Comparison of ENCODE assay signal across 16 cellular contexts in genomic region chr7:96418600-96418999, GRCh38.
DNase-seq lines count a peak whose midpoint lies in the region; ATAC-seq, FAIRE-seq and TF ChIP-seq lines count a peak whose summit lies in the region.
"Had no signal": no experiment of that assay in that cellular context is flagged by ENCODE, and none has a peak within 500 bp of the region (broad histone marks: within the 10 kb centered on the region; RNA-seq: fewer than 3 reads in every experiment).

No MANE protein-coding gene starts in this region.

- TF ChIP-seq CTCF in A549 (IDR thresholded peaks at IDR 0.05) = no peak
- no peak for TF ChIP-seq CTCF in K562 (IDR thresholded peaks at IDR 0.05 in 2 of 3, conservative IDR thresholded peaks at IDR 0.05 in 1 of 3; ENCODE audit: insufficient read depth in 2 of 3, low read depth in 1 of 3, low read length in 3 of 3)

- intact Hi-C loops in K562 (cut with micrococcal nuclease) = loop anchor here (10.0 kb wide), 1 partner anchor 1426 kb away; no protein-coding TSS in a partner anchor

- POLR2A ChIA-PET in A549 (lab: Yijun Ruan, JAX) = no interaction called here
- POLR2A ChIA-PET in K562 (lab: Yijun Ruan, JAX) = no interaction called here

- WGBS in A549 (ENCODE audit: missing lambda C conversion rate) = 0% methylated on average over 1 of the region's 1 CpG
- 0% methylated on average over 1 of the region's 1 CpG for WGBS in K562 (ENCODE audit: insufficient coverage, low coverage, missing lambda C conversion rate)

- H3K9me3 ChIP-seq in A549 (no peaks in the 10 kb centered on the region), K562 (replicated peaks; ENCODE audit: control insufficient read depth, insufficient read depth, low read depth, low read length) (no peaks in the 10 kb centered on the region)
- H3K9me3 ChIP-seq: BE2C had no signal

- TF ChIP-seq RAD21 in A549 (conservative IDR thresholded peaks at IDR 0.05 in 1 of 2, IDR thresholded peaks at IDR 0.05 in 1 of 2) (no peak), K562 (CRISPR knock-in tag; conservative IDR thresholded peaks at IDR 0.05 in 1 of 2, IDR thresholded peaks at IDR 0.05 in 1 of 2) (no peak)

- H3K36me3 ChIP-seq in K562 (ENCODE audit: control insufficient read depth, insufficient read depth, low read length) = no peaks in the 10 kb centered on the region
- H3K36me3 ChIP-seq: BE2C had no signal

- FAIRE-seq in A549 (lab: Jason Lieb, UNC) (no peak), K562 (lab: Jason Lieb, UNC) (no peak), H54 (lab: Jason Lieb, UNC) (no peak)
- FAIRE-seq: GM12892, GM19239 had no signal

- H3K79me2 ChIP-seq in K562 (ENCODE audit: control insufficient read depth, insufficient read depth, low read length) = no peaks in the 10 kb centered on the region

- DNase-seq in A549 (ENCODE audit: low read depth in 1 of 2, low spot score in 1 of 2) (no peak), DMS 273 treated with DMSO at 0.1 percent for 48 hours (lab: John Stamatoyannopoulos, UW) (peak; percentile 9), NCI-H2171 (lab: John Stamatoyannopoulos, UW) (peak; percentile 17), K562 (ENCODE audit: extremely low read depth in 1 of 4, low spot score in 3 of 4) (no peak), HPDE6-E6E7 (ENCODE audit: extremely low spot score) (no peak), H54 (ENCODE audit: insufficient read length, low spot score) (no peak)
- DNase-seq in stimulated activated naive CD8-positive, alpha-beta T cell treated with anti-CD3 and anti-CD28 coated beads, Interleukin-15, Interleukin-2, amounts not matched to agents 100 U/mL and 50 U/mL, for 24 hours = no peak
- DNase-seq: BE2C; CD4-positive, alpha-beta memory T cell; DND-41; GDM1; GM23248; H7 had no signal

- H3K27ac ChIP-seq in A549 (no peak overlapping the region), K562 (ENCODE audit: extremely low read depth, low read depth, low read length) (no peak overlapping the region)
- H3K27ac ChIP-seq: C4-2B, GM23248 had no signal

- TF ChIP-seq EP300 in A549 (IDR thresholded peaks at IDR 0.05) = no peak
- no peak for TF ChIP-seq EP300 in K562 (IDR thresholded peaks at IDR 0.05; ENCODE audit: low read length)

- H3K4me3 ChIP-seq in A549 (no peak overlapping the region), K562 (no peak overlapping the region)
- H3K4me3 ChIP-seq: GM23248 had no signal

- H3K4me2 ChIP-seq in A549 (no peak overlapping the region), K562 (ENCODE audit: insufficient read depth, low read length) (no peak overlapping the region)

- no peak overlapping the region for H2AFZ ChIP-seq in K562 (ENCODE audit: low read depth, low read length)
- H2AFZ ChIP-seq: GM23248 had no signal

- no peaks in the 10 kb centered on the region for H3K9me1 ChIP-seq in K562 (ENCODE audit: control insufficient read depth, insufficient read depth, low read length)

- ATAC-seq in A549 (no peak), K562 (no peak)
- no peak for ATAC-seq in stimulated activated naive CD8-positive, alpha-beta T cell treated with anti-CD3 and anti-CD28 coated beads, Interleukin-15, Interleukin-2, amounts not matched to agents 100 U/mL and 50 U/mL, for 24 hours

- BruUV-seq in K562 (replicated peaks; lab: Mats Ljungman, UMichigan) = no TSS peak

- in situ Hi-C loops in K562 (cut with MboI) = no loop called here

- no peak overlapping the region for H3K9ac ChIP-seq in K562 (ENCODE audit: insufficient read depth in 1 of 2, low read depth in 2 of 2, low read length in 2 of 2)
- H3K9ac ChIP-seq: GM23248 had no signal

- no peak for TF ChIP-seq POLR2A in A549 (IDR thresholded peaks at IDR 0.05; ENCODE audit: low read length)
- no peak for TF ChIP-seq POLR2A in K562 (conservative IDR thresholded peaks at IDR 0.05)
- TF ChIP-seq POLR2A in H54 (IDR thresholded peaks at IDR 0.05; ENCODE audit: low read depth, low read length) = no peak

- H3K27me3 ChIP-seq in K562 (ENCODE audit: control insufficient read depth in 2 of 2, insufficient read depth in 2 of 2, low read length in 2 of 2) = no peaks in the 10 kb centered on the region
- H3K27me3 ChIP-seq: BE2C had no signal

- no peaks in the 10 kb centered on the region for H3K4me1 ChIP-seq in A549
- no peaks in the 10 kb centered on the region for H3K4me1 ChIP-seq in K562 (replicated peaks in 1 of 2; ENCODE audit: control insufficient read depth in 2 of 2, insufficient read depth in 2 of 2, low read length in 2 of 2)

- no peaks in the 10 kb centered on the region for H4K20me1 ChIP-seq in K562 (replicated peaks; ENCODE audit: control insufficient read depth, insufficient read depth, low read length)

- CTCF ChIA-PET in A549 (lab: Yijun Ruan, JAX) (no interaction called here), K562 (lab: Yijun Ruan, JAX; ENCODE audit: low intra/inter-chr PET ratio) (no interaction called here)

TF ChIP-seq in A549, 52 proteins besides CTCF, POLR2A, EP300 and RAD21:
- TF ChIP-seq MAFK (IDR thresholded peaks at IDR 0.05; ENCODE audit: partially characterized antibody) = peak; percentile 60
- TF ChIP-seq MYC (IDR thresholded peaks at IDR 0.05; ENCODE audit: borderline replicate concordance, low read length) = no peak
TF ChIP-seq in A549: peak in this region for 1.

TF ChIP-seq in K562, 482 proteins besides CTCF, POLR2A, EP300 and RAD21:
- TF ChIP-seq SRSF9 (IDR thresholded peaks at IDR 0.05; ENCODE audit: borderline replicate concordance, low read depth, low read length) (no peak), ATF1 (CRISPR knock-in tag; IDR thresholded peaks at IDR 0.05) (no peak), ATF1 (tag; IDR thresholded peaks at IDR 0.05) (no peak), ZNF316 (IDR thresholded peaks at IDR 0.05) (peak; percentile 67), C11orf30 (IDR thresholded peaks at IDR 0.05; ENCODE audit: low read depth) (peak; percentile 34; the same call in 1 of the 2 replicates), ERF (CRISPR knock-in tag; IDR thresholded peaks at IDR 0.05) (no peak), CSDE1 (IDR thresholded peaks at IDR 0.05) (no peak), MAFG (tag; conservative IDR thresholded peaks at IDR 0.05) (0 out of 2 replicates have a peak, but pooled peaks have one; percentile 20)

Comparison
In these comparisons a context has a peak if more than half of its experiments do, and no peak if none do; other contexts are left out.
1. DNase-seq: peak in DMS 273 treated with DMSO at 0.1 percent for 48 hours (single experiment) and NCI-H2171 (single experiment); none in A549 (0 of 2), K562 (0 of 4), HPDE6-E6E7 (single experiment), H54 (single experiment) and stimulated activated naive CD8-positive, alpha-beta T cell treated with anti-CD3 and anti-CD28 coated beads, Interleukin-15, Interleukin-2, amounts not matched to agents 100 U/mL and 50 U/mL, for 24 hours (single experiment).
2. Of the 35 proteins assayed by ChIP-seq in both K562 and A549: peak only in K562: none; only in A549: MAFK; in both: none; in neither: 34.